ENCODE assay signal across 17 cellular contexts in genomic region chr5:82620957-82621600, GRCh38.
A peak's percentile ranks its signal among the peaks of the same experiment; 100 is the strongest.
DNase-seq lines count a peak whose midpoint lies in the region; ATAC-seq, FAIRE-seq and TF ChIP-seq lines count a peak whose summit lies in the region.
"Had no signal": no experiment of that assay in that cellular context is flagged by ENCODE, and none has a peak within 500 bp of the region (broad histone marks: within the 10 kb centered on the region; RNA-seq: fewer than 3 reads in every experiment).

No MANE protein-coding gene starts in this region.

- no peaks in the 10 kb centered on the region for H4K20me1 ChIP-seq in DND-41 (ENCODE audit: insufficient read depth, low read length)
- H4K20me1 ChIP-seq in astrocyte (ENCODE audit: insufficient read depth, low read length): no peaks in the 10 kb centered on the region

- peaks cover 7% of the 10 kb centered on the region for H3K9me3 Mint-ChIP-seq in astrocyte (ENCODE audit: unreplicated experiment)

- FAIRE-seq in astrocyte (lab: Jason Lieb, UNC): no peak
- FAIRE-seq: bronchial epithelial cell, HepG2 had no signal

- H3K79me2 ChIP-seq in DND-41 (ENCODE audit: insufficient read depth, low read length): no peaks in the 10 kb centered on the region
- no peaks in the 10 kb centered on the region for H3K79me2 ChIP-seq in astrocyte (ENCODE audit: insufficient read depth, low read length)

- H3K36me3 ChIP-seq in DND-41 (ENCODE audit: insufficient read depth, low read length) (no peaks in the 10 kb centered on the region), astrocyte (ENCODE audit: insufficient read depth, low read length) (no peaks in the 10 kb centered on the region), left lung (no peaks in the 10 kb centered on the region), H7 (replicated peaks; ENCODE audit: control insufficient read depth, insufficient read depth, low read length) (no peaks in the 10 kb centered on the region)

- H3K9me3 ChIP-seq in DND-41 (ENCODE audit: insufficient read depth, low read length, severe bottlenecking): no peaks in the 10 kb centered on the region
- H3K9me3 ChIP-seq in astrocyte (ENCODE audit: insufficient read depth, low read depth, low read length): no peaks in the 10 kb centered on the region
- no peaks in the 10 kb centered on the region for H3K9me3 ChIP-seq in left lung

- H3K4me1 ChIP-seq in DND-41 (ENCODE audit: insufficient read depth, low read length): peaks cover 37% of the 10 kb centered on the region
- H3K4me1 ChIP-seq in astrocyte (ENCODE audit: insufficient read depth, low read length): no peaks in the 10 kb centered on the region
- no peaks in the 10 kb centered on the region for H3K4me1 ChIP-seq in left lung

- H3K27me3 ChIP-seq in DND-41 (ENCODE audit: insufficient read depth, low read length, poor library complexity) (no peaks in the 10 kb centered on the region), astrocyte (ENCODE audit: insufficient read depth, low read length) (no peaks in the 10 kb centered on the region), left lung (no peaks in the 10 kb centered on the region), H7 (ENCODE audit: control insufficient read depth, insufficient read depth, low read length) (no peaks in the 10 kb centered on the region)

- no peaks in the 10 kb centered on the region for H3K36me3 Mint-ChIP-seq in astrocyte (ENCODE audit: low read depth, unreplicated experiment)
- H3K36me3 Mint-ChIP-seq: naive thymus-derived CD8-positive, alpha-beta T cell had no signal

- no peak for TF ChIP-seq CTCF in DND-41 (IDR thresholded peaks at IDR 0.05; ENCODE audit: borderline replicate concordance, extremely low read depth, low read length, poor library complexity, severe bottlenecking)
- TF ChIP-seq CTCF in astrocyte (IDR thresholded peaks at IDR 0.05; ENCODE audit: insufficient read depth, low read depth, low read length): no peak
- no peak for TF ChIP-seq CTCF in left lung (IDR thresholded peaks at IDR 0.05)

- intact Hi-C loops in left lung (cut with DNase I): no loop called here

- H3K27me3 Mint-ChIP-seq in astrocyte (ENCODE audit: low read depth, unreplicated experiment): no peaks in the 10 kb centered on the region
- H3K27me3 Mint-ChIP-seq: progenitor cell of endocrine pancreas had no signal

- H3K27ac Mint-ChIP-seq in astrocyte (ENCODE audit: unreplicated experiment): peak overlapping the region; percentile 89
- H3K27ac Mint-ChIP-seq: naive thymus-derived CD8-positive, alpha-beta T cell; progenitor cell of endocrine pancreas had no signal

- peak; percentile 99 for ATAC-seq in DND-41 (ENCODE audit: insufficient read depth, low read depth)
- ATAC-seq in left lung: peak; percentile 17
- no peak for ATAC-seq in GM21723 (IDR thresholded peaks at IDR 0.05; ENCODE audit: unreplicated experiment)
- ATAC-seq in GM21737 (IDR thresholded peaks at IDR 0.05; ENCODE audit: unreplicated experiment): no peak
- ATAC-seq: HepG2; naive thymus-derived CD8-positive, alpha-beta T cell had no signal

- peak overlapping the region; percentile 77 for H3K27ac ChIP-seq in DND-41 (ENCODE audit: low read length)
- no peak overlapping the region for H3K27ac ChIP-seq in astrocyte (ENCODE audit: low read depth, low read length)
- H3K27ac ChIP-seq in left lung: no peak overlapping the region

- H3K4me3 ChIP-seq in DND-41 (ENCODE audit: low read depth in 1 of 2, low read length in 2 of 2): peak overlapping the region in 1 of 2 experiments; percentile 29; a peak in 2 of 4 replicates
- no peak overlapping the region for H3K4me3 ChIP-seq in astrocyte (ENCODE audit: insufficient read depth, low read depth, low read length)
- H3K4me3 ChIP-seq in left lung: no peak overlapping the region
- no peak overlapping the region for H3K4me3 ChIP-seq in H7 (ENCODE audit: insufficient read depth, low read depth, low read length)

- H3K4me2 ChIP-seq in DND-41 (ENCODE audit: insufficient read depth, low read length): peak overlapping the region; percentile 61
- H3K4me2 ChIP-seq in astrocyte (ENCODE audit: low read length): no peak overlapping the region

- H3K9ac ChIP-seq in DND-41 (ENCODE audit: low read depth, low read length) (peak overlapping the region; percentile 27), astrocyte (ENCODE audit: low read length) (no peak overlapping the region)

- peak; percentile 76 for DNase-seq in DND-41
- DNase-seq in M059J (ENCODE audit: low read depth): peak; percentile 90
- DNase-seq in astrocyte (ENCODE audit: low read depth): peak; percentile 88
- no peak for DNase-seq in left lung
- no peak for DNase-seq in H7
- DNase-seq in globus pallidus (ENCODE audit: low spot score): no peak
- DNase-seq: activated CD4-positive, alpha-beta T cell treated with anti-CD3 and anti-CD28 coated beads, Interleukin-2, amount 50 U/mL, for 4 hours; activated effector memory CD4-positive, alpha-beta T cell treated with Interleukin-2 at 50 U/mL for 16 hours; AML-193; NCI-H1092 treated with DMSO at 0.1 percent for 48 hours; NCI-H2227 treated with DMSO at 0.1 percent for 48 hours had no signal

- H2AFZ ChIP-seq in DND-41 (ENCODE audit: low read depth, low read length) (peak overlapping the region; percentile 46; the same call in 1 of the 2 replicates), astrocyte (ENCODE audit: low read depth, low read length) (no peak overlapping the region)

- H3K4me3 Mint-ChIP-seq in astrocyte (ENCODE audit: unreplicated experiment): no peak overlapping the region
- H3K4me3 Mint-ChIP-seq: naive thymus-derived CD8-positive, alpha-beta T cell had no signal

- peaks cover 10% of the 10 kb centered on the region for H3K4me1 Mint-ChIP-seq in astrocyte (ENCODE audit: low read depth, unreplicated experiment)

Comparison
In these comparisons a context has a peak if more than half of its experiments do, and no peak if none do; other contexts are left out.
1. ATAC-seq: peak in DND-41 (single experiment) and left lung (single experiment); none in GM21723 (single experiment) and GM21737 (single experiment).
2. DNase-seq: peak in DND-41 (single experiment), M059J (single experiment) and astrocyte (single experiment); none in left lung (0 of 2), H7 (single experiment) and globus pallidus (single experiment).